ENCODE assay signal across 19 cellular contexts in the genomic region with DNA sequence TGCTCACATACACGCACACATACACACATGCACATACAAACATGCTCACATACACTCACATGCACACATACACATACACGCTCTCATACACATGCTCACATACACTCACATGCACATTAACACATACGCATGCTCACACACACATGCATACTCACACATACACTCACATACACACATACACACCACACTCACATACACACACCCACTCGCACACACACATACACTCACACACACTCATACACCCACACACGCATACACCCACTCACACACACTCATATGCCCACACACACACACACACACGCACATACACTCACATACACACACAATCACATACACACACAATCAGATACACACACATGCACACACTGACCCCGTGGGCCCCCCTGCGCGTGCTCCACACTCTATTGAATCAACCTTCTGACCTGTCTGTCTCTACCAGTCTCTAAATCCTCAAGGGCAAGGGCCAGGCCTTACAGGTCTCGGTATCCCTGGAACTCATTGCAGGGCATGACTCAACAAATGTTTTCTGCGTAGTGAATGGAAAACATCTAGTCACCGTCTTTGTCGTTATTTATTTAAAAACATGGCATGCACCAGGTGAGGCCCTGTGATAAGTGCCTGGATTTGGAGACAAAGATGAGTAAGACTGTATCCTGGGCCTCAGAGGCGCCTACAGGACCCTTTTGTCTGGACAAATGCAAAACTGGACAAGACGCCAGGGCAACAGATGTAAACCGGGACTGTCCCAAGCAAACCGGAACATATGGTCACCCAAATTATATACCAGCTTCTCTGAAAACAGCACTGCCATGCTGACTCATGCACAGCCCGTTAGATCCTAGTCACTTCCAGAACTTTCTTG. TPM values are rescaled to one million over a fixed set of nuclear protein-coding genes. Genes with fewer than 3 reads are reported as not detected.
DNase-seq lines count a peak whose midpoint lies in the region; ATAC-seq and TF ChIP-seq lines count a peak whose summit lies in the region.
"Had no signal": no experiment of that assay in that cellular context is flagged by ENCODE, and none has a peak within 500 bp of the region (broad histone marks: within the 10 kb centered on the region; RNA-seq: fewer than 3 reads in every experiment).

No MANE protein-coding gene starts in this region.

- no peaks in the 10 kb centered on the region for H3K79me2 ChIP-seq in GM23338 (replicated peaks; ENCODE audit: insufficient read depth)

- H3K4me3 Mint-ChIP-seq in GM23338 = no peak overlapping the region
- H3K4me3 Mint-ChIP-seq: CD4-positive, CD25-positive, alpha-beta regulatory T cell had no signal

- H3K9me3 ChIP-seq in upper lobe of right lung = no peaks in the 10 kb centered on the region

- H3K4me1 ChIP-seq in GM23338 (ENCODE audit: insufficient read depth) (no peaks in the 10 kb centered on the region), upper lobe of right lung (no peaks in the 10 kb centered on the region)

- no peak overlapping the region for H3K27ac ChIP-seq in GM23338 (ENCODE audit: low read depth)
- peak overlapping the region; percentile 40 for H3K27ac ChIP-seq in RWPE1
- no peak overlapping the region for H3K27ac ChIP-seq in upper lobe of right lung

- intact Hi-C loops in upper lobe of right lung (cut with DNase I) = no loop called here

- no peaks in the 10 kb centered on the region; the same call in 1 of the 2 replicates for H3K36me3 ChIP-seq in GM23338 (ENCODE audit: insufficient read depth)
- H3K36me3 ChIP-seq in upper lobe of right lung = no peaks in the 10 kb centered on the region

- peaks cover 7% of the 10 kb centered on the region for H3K9me3 Mint-ChIP-seq in GM23338
- H3K9me3 Mint-ChIP-seq: CD4-positive, CD25-positive, alpha-beta regulatory T cell had no signal

- peak overlapping the region; percentile 52; the same call in 1 of the 2 replicates for H2AFZ ChIP-seq in GM23338

- CTCF ChIA-PET in RWPE1 (lab: Yijun Ruan, JAX) = interaction anchor here (1.4 kb wide), 1 partner anchor 70 kb away, joined by 3 read pairs; no protein-coding TSS in a partner anchor

- no peak for TF ChIP-seq CTCF in GM23338 (conservative IDR thresholded peaks at IDR 0.05; ENCODE audit: low read depth in 2 of 2)
- TF ChIP-seq CTCF in RWPE1 (conservative IDR thresholded peaks at IDR 0.05; ENCODE audit: low read depth) = no peak
- no peak for TF ChIP-seq CTCF in upper lobe of right lung (IDR thresholded peaks at IDR 0.05)

- no peaks in the 10 kb centered on the region for H3K4me1 Mint-ChIP-seq in GM23338
- H3K4me1 Mint-ChIP-seq: CD4-positive, CD25-positive, alpha-beta regulatory T cell had no signal

- H3K27ac Mint-ChIP-seq in GM23338 = no peak overlapping the region
- H3K27ac Mint-ChIP-seq: CD4-positive, CD25-positive, alpha-beta regulatory T cell had no signal

- H3K4me3 ChIP-seq in GM23338 (no peak overlapping the region), upper lobe of right lung (no peak overlapping the region)

- no peak for DNase-seq in GM23338 (ENCODE audit: low spot score)
- DNase-seq in RWPE1 (ENCODE audit: low spot score) = peak; percentile 29
- DNase-seq in upper lobe of right lung = no peak
- no peak for DNase-seq in OCI-M2 (lab: John Stamatoyannopoulos, UW; ENCODE audit: unreplicated experiment)
- DNase-seq: ACHN; Calu3; CD4-positive, CD25-positive, alpha-beta regulatory T cell; DMS79 treated with DMSO at 0.1 percent for 48 hours; H7; NCI-H1048; NCI-H146; NCI-H345; NCI-H69; NK-92 treated with Interleukin-12 subunit alpha and Interleukin-12 subunit beta, amount 100 ng/mL, for 24 hours; PC-3 had no signal

- no peaks in the 10 kb centered on the region for H3F3A ChIP-seq in GM23338 (replicated peaks; ENCODE audit: low read depth)

- peaks cover under 1% of the 10 kb centered on the region for H3K27me3 Mint-ChIP-seq in GM23338 (ENCODE audit: insufficient read depth, low read depth, poor library complexity)

- no peaks in the 10 kb centered on the region for H3K27me3 ChIP-seq in GM23338 (ENCODE audit: insufficient read depth)
- H3K27me3 ChIP-seq in upper lobe of right lung = no peaks in the 10 kb centered on the region

- peaks cover 2% of the 10 kb centered on the region; the same call in 1 of the 3 replicates for H3K36me3 Mint-ChIP-seq in GM23338 (ENCODE audit: low read depth)
- H3K36me3 Mint-ChIP-seq: CD4-positive, CD25-positive, alpha-beta regulatory T cell had no signal

- H3K9me2 ChIP-seq in GM23338 (ENCODE audit: insufficient read depth) = no peaks in the 10 kb centered on the region

- H3K4me2 ChIP-seq in GM23338 = no peak overlapping the region

- no peaks in the 10 kb centered on the region for H4K20me1 ChIP-seq in GM23338 (replicated peaks; ENCODE audit: insufficient read depth)

- ATAC-seq in GM23338 = no peak
- ATAC-seq in esophagus mucosa = peak; percentile 83
- peak; percentile 12 for ATAC-seq in upper lobe of right lung
- ATAC-seq in GM19035 (IDR thresholded peaks at IDR 0.05; ENCODE audit: unreplicated experiment) = no peak
- no peak for ATAC-seq in HG02763 (IDR thresholded peaks at IDR 0.05; ENCODE audit: unreplicated experiment)
- ATAC-seq: PC-3 had no signal

- POLR2A ChIA-PET in RWPE1 (lab: Yijun Ruan, JAX; ENCODE audit: low non-redundant PET) = no interaction called here

TF ChIP-seq in GM23338, 12 proteins besides CTCF, POLR2A, EP300 and RAD21 (continues in another document):
- TF ChIP-seq POLR2AphosphoS5 (IDR thresholded peaks at IDR 0.05; ENCODE audit: low read depth) = no peak
- no peak for TF ChIP-seq CREB1 (CRISPR knock-in tag; IDR thresholded peaks at IDR 0.05; ENCODE audit: low read depth)
- no peak for TF ChIP-seq STAT1 (IDR thresholded peaks at IDR 0.05; ENCODE audit: unreplicated experiment)
- TF ChIP-seq NANOG (IDR thresholded peaks at IDR 0.05; ENCODE audit: borderline replicate concordance) = no peak
- no peak for TF ChIP-seq ZNF331 (CRISPR knock-in tag; IDR thresholded peaks at IDR 0.05; ENCODE audit: low read depth)
- TF ChIP-seq, protein P1, sequence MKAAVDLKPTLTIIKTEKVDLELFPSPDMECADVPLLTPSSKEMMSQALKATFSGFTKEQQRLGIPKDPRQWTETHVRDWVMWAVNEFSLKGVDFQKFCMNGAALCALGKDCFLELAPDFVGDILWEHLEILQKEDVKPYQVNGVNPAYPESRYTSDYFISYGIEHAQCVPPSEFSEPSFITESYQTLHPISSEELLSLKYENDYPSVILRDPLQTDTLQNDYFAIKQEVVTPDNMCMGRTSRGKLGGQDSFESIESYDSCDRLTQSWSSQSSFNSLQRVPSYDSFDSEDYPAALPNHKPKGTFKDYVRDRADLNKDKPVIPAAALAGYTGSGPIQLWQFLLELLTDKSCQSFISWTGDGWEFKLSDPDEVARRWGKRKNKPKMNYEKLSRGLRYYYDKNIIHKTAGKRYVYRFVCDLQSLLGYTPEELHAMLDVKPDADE (IDR thresholded peaks at IDR 0.05) = no peak
- TF ChIP-seq ZNF114 (CRISPR knock-in tag; IDR thresholded peaks at IDR 0.05) = no peak

RNA-seq across cellular contexts. Expression of a gene that starts 41.8 kb away (rescaled TPM):
- not detected in 2 replicates for total RNA-seq in GM23338 (2014; rRNA removed; shearing (Covaris generic))
- polyA plus RNA-seq in GM23338 (2016; fragmentation: Nextera tagmentation; extraction: Ambion mirVana) = not detected in 2 replicates
- total RNA-seq in esophagus mucosa (not detected), upper lobe of right lung (0.12 TPM)
- total RNA-seq: Calu3; CD4-positive, CD25-positive, alpha-beta regulatory T cell; H7; HT1080; PC-3 had no signal

Comparison
In these comparisons a context has a peak if more than half of its experiments do, and no peak if none do; other contexts are left out.
1. ATAC-seq: peak in esophagus mucosa (single experiment) and upper lobe of right lung (single experiment); none in GM23338 (single experiment), GM19035 (single experiment) and HG02763 (single experiment).